ENCODE assay signal across 21 cellular contexts in the genomic region with DNA sequence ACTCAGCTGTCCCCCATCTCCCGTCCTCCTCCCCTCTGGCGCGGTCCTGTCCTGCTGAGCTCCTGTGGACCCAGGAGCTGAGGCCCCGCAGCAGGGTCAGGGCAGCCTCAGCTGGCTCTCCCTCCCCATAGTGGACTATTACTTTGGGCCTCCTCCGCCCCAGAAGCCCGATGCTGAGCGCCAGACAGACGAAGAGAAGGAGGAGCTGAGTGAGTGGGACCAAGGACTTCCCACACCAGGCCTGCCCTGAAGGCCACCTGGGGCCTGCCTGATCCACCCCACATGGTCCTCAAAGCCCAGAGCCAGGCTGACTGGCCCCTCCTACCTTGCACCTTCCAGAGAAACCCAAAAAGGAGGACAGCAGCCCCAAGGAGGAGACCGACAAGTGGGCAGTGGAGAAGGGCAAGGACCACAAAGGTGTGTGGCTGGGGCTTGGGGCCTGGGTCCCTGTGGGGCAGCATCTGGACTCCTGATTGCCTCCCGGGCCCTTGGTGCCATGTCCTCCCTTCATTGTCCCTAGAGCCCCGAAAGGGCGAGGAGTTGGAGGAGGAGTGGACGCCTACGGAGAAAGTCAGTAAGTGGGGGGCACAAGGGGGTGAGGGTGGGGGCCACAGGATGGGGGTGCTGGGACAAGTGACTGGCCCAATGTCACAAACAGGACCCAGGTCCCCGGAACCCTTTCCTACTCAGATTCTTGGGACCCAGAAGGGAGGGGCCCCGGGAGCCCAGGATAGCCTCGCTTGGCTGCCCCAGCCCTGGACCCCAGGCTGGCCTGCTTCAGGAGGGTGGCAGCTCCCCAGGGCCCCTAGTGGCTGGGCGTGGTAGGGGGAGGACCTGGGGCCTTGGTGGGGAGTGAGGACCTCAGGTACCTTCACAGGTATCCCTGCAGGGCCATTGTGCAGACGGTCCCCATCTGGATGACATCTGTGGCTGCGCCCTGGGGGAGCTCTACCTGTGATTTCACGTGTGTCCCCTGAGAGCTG. TPM values are rescaled to one million over a fixed set of nuclear protein-coding genes. Genes with fewer than 3 reads are reported as not detected.
DNase-seq lines count a peak whose midpoint lies in the region; ATAC-seq and TF ChIP-seq lines count a peak whose summit lies in the region.
"Had no signal": no experiment of that assay in that cellular context is flagged by ENCODE, and none has a peak within 500 bp of the region (broad histone marks: within the 10 kb centered on the region; RNA-seq: fewer than 3 reads in every experiment).

No MANE protein-coding gene starts in this region.

- TF ChIP-seq CTCF in heart right ventricle (IDR thresholded peaks at IDR 0.05) = no peak
- peak in 1 of 3 experiments; percentile 23; a peak in 1 of 6 replicates for TF ChIP-seq CTCF in HCT116 (IDR thresholded peaks at IDR 0.05 in 2 of 3, conservative IDR thresholded peaks at IDR 0.05 in 1 of 3; ENCODE audit: borderline replicate concordance in 1 of 3, insufficient read depth in 1 of 3, low read depth in 2 of 3, low read length in 2 of 3)
- TF ChIP-seq CTCF in coronary artery (IDR thresholded peaks at IDR 0.05) = no peak
- no peak for TF ChIP-seq CTCF in WTC11 (IDR thresholded peaks at IDR 0.05)

- WGBS in heart right ventricle, 2 donors = 85 to 89% methylated on average over 21 of the region's 21 CpGs
- WGBS in thymus = 94% methylated on average over 21 of the region's 21 CpGs

- peaks cover 9% of the 10 kb centered on the region; the same call in 1 of the 2 replicates for H3K27me3 Mint-ChIP-seq in WTC11 (ENCODE audit: low read depth)

- DNase-seq in Right ventricle myocardium inferior (ENCODE audit: missing footprints) (peak; percentile 53), heart right ventricle (no peak), HCT116 (ENCODE audit: low read depth, low spot score) (no peak), coronary artery (ENCODE audit: low spot score) (no peak), WTC11 (ENCODE audit: low spot score) (no peak)
- DNase-seq in stimulated activated CD4-positive, alpha-beta T cell treated with anti-CD3 and anti-CD28 coated beads, Interleukin-2, amount 100 ng/mL, for 48 hours = no peak
- DNase-seq: activated CD4-positive, alpha-beta memory T cell treated with anti-CD3 and anti-CD28 coated beads, Interleukin-2, amount 10 ng/mL, durations not matched to agents 7 days and 5 days; cortex of kidney; Karpas-422; mesendoderm; NCI-H146; SJCRH30; stimulated activated CD4-positive, alpha-beta T cell treated with anti-CD3 and anti-CD28 coated beads, Interleukin-4, amount 100 ng/mL, for 24 hours had no signal

- H3K36me3 Mint-ChIP-seq in WTC11 = peaks cover 4% of the 10 kb centered on the region

- H3K27ac Mint-ChIP-seq in WTC11 = no peak overlapping the region
- H3K27ac Mint-ChIP-seq: activated CD4-positive, alpha-beta memory T cell treated with anti-CD3 and anti-CD28 coated beads, Interleukin-2, amount 10 ng/mL, durations not matched to agents 7 days and 5 days; activated T-helper 2 cell treated with anti-CD3 and anti-CD28 coated beads, Interferon-gamma antibody, Interleukin-2, Interleukin-4, amounts not matched to agents 10 μg/mL and 5 μg/mL and 100 μg/mL, durations not matched to agents 14 hours and 24 hours and 36 hours had no signal

- CTCF ChIA-PET in HCT116 (lab: Charles Lee) (no interaction called here), WTC11 (lab: Charles Lee) (interaction anchor here (1.3 kb wide), 1 partner anchor 13 kb away, joined by 3 read pairs; no protein-coding TSS in a partner anchor)

- POLR2A ChIA-PET in HCT116 (lab: Charles Lee) = no interaction called here
- POLR2A ChIA-PET in WTC11 (lab: Charles Lee) = no interaction called here

- no peak overlapping the region for H3K4me2 ChIP-seq in HCT116 (ENCODE audit: low read length)

- H3K9me2 ChIP-seq in HCT116 (ENCODE audit: insufficient read depth) = no peaks in the 10 kb centered on the region

- no peaks in the 10 kb centered on the region for H3K9me3 Mint-ChIP-seq in WTC11
- H3K9me3 Mint-ChIP-seq: activated CD4-positive, alpha-beta memory T cell treated with anti-CD3 and anti-CD28 coated beads, Interleukin-2, amount 10 ng/mL, durations not matched to agents 7 days and 5 days; activated T-helper 2 cell treated with anti-CD3 and anti-CD28 coated beads, Interferon-gamma antibody, Interleukin-2, Interleukin-4, amounts not matched to agents 10 μg/mL and 5 μg/mL and 100 μg/mL, durations not matched to agents 14 hours and 24 hours and 36 hours had no signal

- no peaks in the 10 kb centered on the region for H4K20me1 ChIP-seq in HCT116 (ENCODE audit: insufficient read depth)

- ATAC-seq in Right ventricle myocardium inferior = no peak
- no peak for ATAC-seq in heart right ventricle
- 0 out of 2 replicates have a peak, but pooled peaks have one; percentile 27 for ATAC-seq in HCT116
- no peak for ATAC-seq in HG02938 (IDR thresholded peaks at IDR 0.05; ENCODE audit: unreplicated experiment)
- ATAC-seq in WTC11 = no peak

- no peak for TF ChIP-seq RAD21 in HCT116 (IDR thresholded peaks at IDR 0.05; ENCODE audit: low read depth)

- intact Hi-C loops in Right ventricle myocardium inferior (cut with DNase I) = no loop called here
- intact Hi-C loops in heart right ventricle (cut with DNase I) = no loop called here
- intact Hi-C loops in HCT116 (cut with micrococcal nuclease) = no loop called here

- H2AFZ ChIP-seq in HCT116 (ENCODE audit: low read depth, low read length, poor library complexity, severe bottlenecking) = no peak overlapping the region

- TF ChIP-seq POLR2A in HCT116 (IDR thresholded peaks at IDR 0.05; ENCODE audit: borderline replicate concordance, extremely low read depth, insufficient read depth, insufficient read length) = no peak

- H3K4me1 Mint-ChIP-seq in WTC11 = peaks cover 10% of the 10 kb centered on the region

- H3K9me3 ChIP-seq in heart right ventricle (no peaks in the 10 kb centered on the region), HCT116 (ENCODE audit: control insufficient read depth in 1 of 2, insufficient read depth in 1 of 2, low read depth in 1 of 2, low read length in 2 of 2) (no peaks in the 10 kb centered on the region), thymus (ENCODE audit: control insufficient read depth) (no peaks in the 10 kb centered on the region)
- H3K9me3 ChIP-seq: SJCRH30 had no signal

- peaks cover 0 to 19% (median 0%) of the 10 kb centered on the region in 7 donors for H3K27me3 ChIP-seq in heart right ventricle
- no peaks in the 10 kb centered on the region for H3K27me3 ChIP-seq in HCT116 (ENCODE audit: insufficient read depth, low read length)
- H3K27me3 ChIP-seq in thymus (ENCODE audit: control insufficient read depth, insufficient read depth) = no peaks in the 10 kb centered on the region
- H3K27me3 ChIP-seq: SJCRH30 had no signal

- no peaks in the 10 kb centered on the region for H3K79me2 ChIP-seq in HCT116 (ENCODE audit: insufficient read depth, low read length)

- no peak overlapping the region for H3K4me3 ChIP-seq in heart right ventricle
- no peak overlapping the region for H3K4me3 ChIP-seq in HCT116 (replicated peaks in 1 of 2; ENCODE audit: low read depth in 1 of 2, low read length in 2 of 2)
- H3K4me3 ChIP-seq in coronary artery = peak overlapping the region; percentile 80
- no peak overlapping the region for H3K4me3 ChIP-seq in thymus (ENCODE audit: low read length)
- H3K4me3 ChIP-seq: SJCRH30 had no signal

- no peak overlapping the region for H3K4me3 Mint-ChIP-seq in WTC11
- H3K4me3 Mint-ChIP-seq: activated CD4-positive, alpha-beta memory T cell treated with anti-CD3 and anti-CD28 coated beads, Interleukin-2, amount 10 ng/mL, durations not matched to agents 7 days and 5 days had no signal

- H3K4me1 ChIP-seq in heart right ventricle = peaks cover 0 to 30% (median 7%) of the 10 kb centered on the region in 9 donors
- peaks cover 0 to 6% of the 10 kb centered on the region in 2 experiments; a peak in 2 of 4 replicates for H3K4me1 ChIP-seq in HCT116 (ENCODE audit: control insufficient read depth in 1 of 2, insufficient read depth in 2 of 2, low read length in 2 of 2)
- H3K4me1 ChIP-seq in thymus (ENCODE audit: control insufficient read depth, insufficient read depth, low read length) = peaks cover 20% of the 10 kb centered on the region
- H3K4me1 ChIP-seq: SJCRH30 had no signal

- H3K36me3 ChIP-seq in heart right ventricle (peaks cover 0 to 59% (median 3%) of the 10 kb centered on the region in 9 donors), HCT116 (ENCODE audit: control insufficient read depth in 1 of 2, insufficient read depth in 2 of 2, low read length in 2 of 2) (no peaks in the 10 kb centered on the region; a peak in 1 of 4 replicates), thymus (ENCODE audit: control insufficient read depth, insufficient read depth) (peaks cover 77% of the 10 kb centered on the region)

- BruUV-seq in HCT116 (replicated peaks; lab: Mats Ljungman, UMichigan) = no TSS peak

- H3K9ac ChIP-seq in HCT116 (ENCODE audit: low read length) = no peak overlapping the region

- peak overlapping the region in 1 of 10 donors; percentile 25 for H3K27ac ChIP-seq in heart right ventricle
- no peak overlapping the region; the same call in 1 of the 2 replicates for H3K27ac ChIP-seq in HCT116 (ENCODE audit: low read depth, low read length)
- peak overlapping the region; percentile 98 to 99 for H3K27ac ChIP-seq in coronary artery
- H3K27ac ChIP-seq in thymus (ENCODE audit: low read depth) = peak overlapping the region; percentile 1
- H3K27ac ChIP-seq: epithelial cell of prostate, SJCRH30 had no signal

- RAD21 ChIA-PET in HCT116 (lab: Charles Lee; ENCODE audit: low non-redundant PET in 1 of 2, low total read pairs in 2 of 2, uncharacterized antibody in 2 of 2, unreplicated experiment in 2 of 2) = no interaction called here

RNA-seq across cellular contexts. Expression of a gene that starts 4.9 kb away (rescaled TPM):
- total RNA-seq in Right ventricle myocardium inferior (13.6 TPM), heart right ventricle (10 to 100 TPM; 14.1 to 31.3 (median 21.6) TPM), HCT116 (2021; ENCODE audit: unreplicated experiment) (0.49 TPM), WTC11 (2021) (50.8 to 55.5 TPM (median 52.4 TPM) in 3 replicates)
- polyA plus RNA-seq in heart right ventricle (10 to 100 TPM; 18.0 to 33.7 TPM), thymus (126 TPM)
- polyA plus RNA-seq in HCT116 (2012) = 0.05 and 0.18 TPM in 2 replicates

RNA-seq across cellular contexts. Expression of a gene that starts 14.3 kb away (rescaled TPM):
- total RNA-seq in Right ventricle myocardium inferior = 87.3 TPM
- 10 to 100 TPM; 64.4 to 92.0 (median 76.8) TPM for total RNA-seq in heart right ventricle
- 100 to 1,000 TPM in 1 of 2 donors, 10 to 100 TPM in 1; 89.3 to 150 TPM for polyA plus RNA-seq in heart right ventricle
- 237 TPM for total RNA-seq in HCT116 (2021; ENCODE audit: unreplicated experiment)
- 250 and 261 TPM in 2 replicates for polyA plus RNA-seq in HCT116 (2012)
- 44.0 TPM for polyA plus RNA-seq in thymus
- 140 to 154 TPM (median 146 TPM) in 3 replicates for total RNA-seq in WTC11 (2021)

RNA-seq across cellular contexts. Expression of a gene that starts 26.7 kb away (rescaled TPM):
- total RNA-seq in Right ventricle myocardium inferior (16.1 TPM), heart right ventricle (10 to 100 TPM; 10.9 to 28.4 (median 13.5) TPM), HCT116 (2021; ENCODE audit: unreplicated experiment) (28.7 TPM), WTC11 (2021) (20.9 to 25.3 TPM (median 24.7 TPM) in 3 replicates)
- polyA plus RNA-seq in heart right ventricle (10 to 100 TPM in 1 of 2 donors, 1 to 10 TPM in 1; 6.7 to 22.8 TPM), thymus (38.6 TPM)
- 13.4 and 13.5 TPM in 2 replicates for polyA plus RNA-seq in HCT116 (2012)

RNA-seq across cellular contexts. Expression of a gene that starts 32.1 kb away (rescaled TPM):
- total RNA-seq in Right ventricle myocardium inferior (3,838 TPM), heart right ventricle (1,000 to 10,000 TPM in 7 of 10 donors, 100 to 1,000 TPM in 3; 146 to 6,323 (median 1,764) TPM), HCT116 (2021; ENCODE audit: unreplicated experiment) (not detected), WTC11 (2021) (0.39 to 1.6 TPM (median 0.90 TPM) in 3 replicates)
- polyA plus RNA-seq in heart right ventricle (1,000 to 10,000 TPM; 1,475 to 2,069 TPM), thymus (0.73 TPM)
- 0.12 and 0.25 TPM in 2 replicates for polyA plus RNA-seq in HCT116 (2012)
- total RNA-seq: activated CD4-positive, alpha-beta memory T cell treated with anti-CD3 and anti-CD28 coated beads, Interleukin-2, amount 10 ng/mL, durations not matched to agents 7 days and 5 days; activated T-helper 2 cell treated with anti-CD3 and anti-CD28 coated beads, Interferon-gamma antibody, Interleukin-2, Interleukin-4, amounts not matched to agents 10 μg/mL and 5 μg/mL and 100 μg/mL, durations not matched to agents 14 hours and 24 hours and 36 hours; aorta; glomerular endothelial cell; SJCRH30; ureter had no signal
- polyA plus RNA-seq: AG04450 had no signal

RNA-seq across cellular contexts. Expression of a gene that starts 43.7 kb away (rescaled TPM):
- total RNA-seq in Right ventricle myocardium inferior (1,123 TPM), heart right ventricle (1,000 to 10,000 TPM in 2 of 10 donors, 100 to 1,000 TPM in 8; 375 to 1,148 (median 557) TPM), HCT116 (2021; ENCODE audit: unreplicated experiment) (0.27 TPM), WTC11 (2021) (2.4 to 5.6 TPM (median 3.9 TPM) in 3 replicates)
- polyA plus RNA-seq in heart right ventricle (1,000 to 10,000 TPM in 1 of 2 donors, 100 to 1,000 TPM in 1; 367 to 2,327 TPM), thymus (5.7 TPM)
- polyA plus RNA-seq in HCT116 (2012) = 0.39 and 0.42 TPM in 2 replicates
- total RNA-seq: glomerular endothelial cell, SJCRH30 had no signal
- polyA plus RNA-seq: AG04450 had no signal
